In the genomic region with DNA sequence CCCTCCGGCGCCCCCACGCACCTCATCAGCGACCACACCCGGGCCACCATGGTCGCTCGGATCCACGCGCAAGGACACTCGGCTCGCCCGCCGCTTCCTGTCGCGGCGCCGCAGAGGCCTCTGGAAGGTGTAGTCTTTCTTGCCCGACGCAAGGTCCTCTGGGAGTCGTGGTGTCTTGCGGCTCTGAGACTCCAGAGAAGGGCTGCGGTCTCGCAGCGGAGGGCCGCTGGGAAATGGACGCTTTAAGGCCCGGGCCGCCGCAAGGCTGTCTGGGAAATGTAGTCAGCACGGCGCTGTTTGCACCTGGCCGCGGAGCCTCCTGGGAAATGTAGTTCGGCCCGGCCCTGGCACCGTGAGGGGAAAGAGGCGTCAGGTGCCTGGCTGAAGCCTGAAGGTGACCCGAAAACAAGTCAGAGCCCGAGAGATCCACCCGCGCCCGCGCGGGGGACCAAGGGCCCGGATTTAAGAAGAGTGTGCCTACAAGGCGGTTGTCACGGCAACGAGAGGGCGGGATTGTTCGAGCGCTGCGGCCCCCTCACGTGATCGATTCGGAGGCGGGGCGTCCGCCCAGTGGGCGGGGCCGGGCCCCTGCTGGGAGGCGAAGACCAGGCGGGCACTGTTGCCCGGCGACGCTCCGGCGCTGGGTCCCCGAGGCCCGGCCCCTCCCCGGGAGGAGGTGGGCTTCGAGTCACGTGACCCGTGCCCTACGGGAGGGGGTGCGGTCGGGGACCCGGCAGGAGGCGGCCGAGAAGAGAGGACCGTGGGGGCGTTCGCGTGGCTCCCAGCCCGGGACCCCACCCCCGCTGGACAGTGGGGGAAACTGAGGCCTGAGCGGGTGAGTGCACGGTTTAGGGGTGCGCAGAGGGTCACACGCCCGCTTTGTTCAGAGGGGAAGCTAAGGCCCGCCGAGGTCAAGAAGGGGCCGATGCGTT, we compare ENCODE assay signal across 8 cellular contexts. TPM values are rescaled to one million over a fixed set of nuclear protein-coding genes. Genes with fewer than 3 reads are reported as not detected.
DNase-seq lines count a peak whose midpoint lies in the region; ATAC-seq and TF ChIP-seq lines count a peak whose summit lies in the region.

A gene with protein sequence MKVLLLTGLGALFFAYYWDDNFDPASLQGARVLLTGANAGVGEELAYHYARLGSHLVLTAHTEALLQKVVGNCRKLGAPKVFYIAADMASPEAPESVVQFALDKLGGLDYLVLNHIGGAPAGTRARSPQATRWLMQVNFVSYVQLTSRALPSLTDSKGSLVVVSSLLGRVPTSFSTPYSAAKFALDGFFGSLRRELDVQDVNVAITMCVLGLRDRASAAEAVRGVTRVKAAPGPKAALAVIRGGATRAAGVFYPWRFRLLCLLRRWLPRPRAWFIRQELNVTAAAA (plus strand): TSS at position 591 of the 932 bp plus-strand sequence. CDS start 3,806 bp downstream, outside the sequence.
A gene with protein sequence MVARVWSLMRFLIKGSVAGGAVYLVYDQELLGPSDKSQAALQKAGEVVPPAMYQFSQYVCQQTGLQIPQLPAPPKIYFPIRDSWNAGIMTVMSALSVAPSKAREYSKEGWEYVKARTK (minus strand): TSS at position 80 of the 932 bp plus-strand sequence. CDS start 30 bp downstream, at position 50.

- H3K27ac ChIP-seq in esophagus squamous epithelium: peak within 1 kb of the TSS; percentile 90 to 97 (median 92)

- ATAC-seq in GM21717 (IDR thresholded peaks at IDR 0.05; ENCODE audit: unreplicated experiment): peak; percentile 67
- ATAC-seq in activated T-cell treated with anti-CD3 and anti-CD28 coated beads, Interleukin-2, amount 50 U/mL, for 72 hours (replicated peaks in 1 of 2): peak; percentile 95 to 96

- TF ChIP-seq POLR2A in esophagus squamous epithelium (IDR thresholded peaks at IDR 0.05): no peak

- H3K4me3 ChIP-seq in esophagus squamous epithelium: peak within 1 kb of the TSS; percentile 85 to 96 (median 92)

- peaks cover 32% of the 10 kb centered on the region for H3K4me1 Mint-ChIP-seq in activated T-cell treated with anti-CD3 and anti-CD28 coated beads, Interleukin-2, amount 50 U/mL, for 72 hours (ENCODE audit: low read depth)

- peaks cover 0 to 12% (median 0%) of the 10 kb centered on the region in 3 donors for H3K36me3 ChIP-seq in esophagus squamous epithelium

- H3K4me3 Mint-ChIP-seq in activated T-cell treated with anti-CD3 and anti-CD28 coated beads, Interleukin-2, amount 50 U/mL, for 72 hours: peak within 1 kb of the TSS; percentile 81 to 99

- H3K27me3 Mint-ChIP-seq in activated T-cell treated with anti-CD3 and anti-CD28 coated beads, Interleukin-2, amount 50 U/mL, for 72 hours (ENCODE audit: low read depth): no peaks in the 10 kb centered on the region

- peak within 1 kb of the TSS; percentile 86 for H3K27ac Mint-ChIP-seq in activated T-cell treated with anti-CD3 and anti-CD28 coated beads, Interleukin-2, amount 50 U/mL, for 72 hours

- peaks cover 0 to 3% of the 10 kb centered on the region in 2 donors for H3K36me3 Mint-ChIP-seq in activated T-cell treated with anti-CD3 and anti-CD28 coated beads, Interleukin-2, amount 50 U/mL, for 72 hours (ENCODE audit: insufficient read depth in 2 of 2)

- H3K4me1 ChIP-seq in esophagus squamous epithelium: peaks cover 5 to 24% (median 12%) of the 10 kb centered on the region in 3 donors

- in situ Hi-C loops in KBM-7 (cut with MboI; ENCODE audit: low pct_unique_long_range_greater_than_20kb, low sequenced_read_pairs): no loop called here

- WGBS in esophagus squamous epithelium, 2 donors: 1 to 12% methylated on average over 7 to 31 of the region's 94 CpGs

- no peaks in the 10 kb centered on the region for H3K9me3 ChIP-seq in esophagus squamous epithelium

- TF ChIP-seq CTCF in esophagus squamous epithelium (IDR thresholded peaks at IDR 0.05): peak in 1 of 6 experiments; percentile 26

- intact Hi-C loops in esophagus squamous epithelium (cut with DNase I): loop anchor here (10.0 kb wide), 1 partner anchor 56 kb away; a partner anchor contains a TSS

- H3K9me3 Mint-ChIP-seq in activated T-cell treated with anti-CD3 and anti-CD28 coated beads, Interleukin-2, amount 50 U/mL, for 72 hours: peaks cover 0 to 3% of the 10 kb centered on the region in 2 donors

- DNase-seq in DMS153 treated with DMSO at 0.1 percent for 48 hours (lab: John Stamatoyannopoulos, UW; ENCODE audit: unreplicated experiment): peak; percentile 98
- DNase-seq in KBM-7: peak; percentile 99
- peak; percentile 98 to 99 for DNase-seq in activated T-cell treated with anti-CD3 and anti-CD28 coated beads, Interleukin-2, amount 50 U/mL, for 72 hours
- DNase-seq in esophagus squamous epithelium (lab: John Stamatoyannopoulos, UW): peak; percentile 91
- DNase-seq in myocyte (ENCODE audit: low read depth): peak; percentile 100
- peak; percentile 94 to 97 for DNase-seq in stimulated activated CD8-positive, alpha-beta memory T cell treated with anti-CD3 and anti-CD28 coated beads, Interleukin-7, amount 100 ng/mL, for 48 hours (ENCODE audit: extremely low read depth in 1 of 2, low read depth in 1 of 2)

- no peaks in the 10 kb centered on the region for H3K27me3 ChIP-seq in esophagus squamous epithelium

TF ChIP-seq in PFSK-1, 5 proteins besides CTCF, POLR2A, EP300 and RAD21:
- TF ChIP-seq FOXP2 (optimal IDR thresholded peaks at IDR 0.05; ENCODE audit: borderline replicate concordance, extremely low read depth, extremely low read length, insufficient read depth) (peak; percentile 86), SIN3A (IDR thresholded peaks at IDR 0.05; ENCODE audit: borderline replicate concordance, insufficient read depth, low read length) (peak; percentile 33; the same call in 1 of the 2 replicates), POLR2AphosphoS5 (IDR thresholded peaks at IDR 0.05; ENCODE audit: low read depth, low read length) (peak; percentile 86), TAF1 (IDR thresholded peaks at IDR 0.05; ENCODE audit: borderline replicate concordance, insufficient read depth, low read length) (peak; percentile 71)
- TF ChIP-seq, protein P1, sequence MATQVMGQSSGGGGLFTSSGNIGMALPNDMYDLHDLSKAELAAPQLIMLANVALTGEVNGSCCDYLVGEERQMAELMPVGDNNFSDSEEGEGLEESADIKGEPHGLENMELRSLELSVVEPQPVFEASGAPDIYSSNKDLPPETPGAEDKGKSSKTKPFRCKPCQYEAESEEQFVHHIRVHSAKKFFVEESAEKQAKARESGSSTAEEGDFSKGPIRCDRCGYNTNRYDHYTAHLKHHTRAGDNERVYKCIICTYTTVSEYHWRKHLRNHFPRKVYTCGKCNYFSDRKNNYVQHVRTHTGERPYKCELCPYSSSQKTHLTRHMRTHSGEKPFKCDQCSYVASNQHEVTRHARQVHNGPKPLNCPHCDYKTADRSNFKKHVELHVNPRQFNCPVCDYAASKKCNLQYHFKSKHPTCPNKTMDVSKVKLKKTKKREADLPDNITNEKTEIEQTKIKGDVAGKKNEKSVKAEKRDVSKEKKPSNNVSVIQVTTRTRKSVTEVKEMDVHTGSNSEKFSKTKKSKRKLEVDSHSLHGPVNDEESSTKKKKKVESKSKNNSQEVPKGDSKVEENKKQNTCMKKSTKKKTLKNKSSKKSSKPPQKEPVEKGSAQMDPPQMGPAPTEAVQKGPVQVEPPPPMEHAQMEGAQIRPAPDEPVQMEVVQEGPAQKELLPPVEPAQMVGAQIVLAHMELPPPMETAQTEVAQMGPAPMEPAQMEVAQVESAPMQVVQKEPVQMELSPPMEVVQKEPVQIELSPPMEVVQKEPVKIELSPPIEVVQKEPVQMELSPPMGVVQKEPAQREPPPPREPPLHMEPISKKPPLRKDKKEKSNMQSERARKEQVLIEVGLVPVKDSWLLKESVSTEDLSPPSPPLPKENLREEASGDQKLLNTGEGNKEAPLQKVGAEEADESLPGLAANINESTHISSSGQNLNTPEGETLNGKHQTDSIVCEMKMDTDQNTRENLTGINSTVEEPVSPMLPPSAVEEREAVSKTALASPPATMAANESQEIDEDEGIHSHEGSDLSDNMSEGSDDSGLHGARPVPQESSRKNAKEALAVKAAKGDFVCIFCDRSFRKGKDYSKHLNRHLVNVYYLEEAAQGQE (IDR thresholded peaks at IDR 0.05; ENCODE audit: insufficient read depth in 1 of 2, low read depth in 2 of 2, low read length in 2 of 2): no peak
TF ChIP-seq in PFSK-1: peak in this region for 4.

RNA-seq across cellular contexts. Expression of the first gene that starts in this region (rescaled TPM):
- polyA plus RNA-seq in PFSK-1 (2012; ENCODE audit: insufficient read length, low read depth): 15.5 TPM
- 1 to 10 TPM; 3.0 to 5.1 TPM for total RNA-seq in activated T-cell treated with anti-CD3 and anti-CD28 coated beads, Interleukin-2, amount 50 U/mL, for 72 hours
- total RNA-seq in esophagus squamous epithelium (1 to 10 TPM; 1.9 to 9.4 (median 8.3) TPM), myocyte (39.9 and 48.1 TPM in 2 replicates)
- polyA plus RNA-seq in myocyte (2012): 28.3 TPM

RNA-seq across cellular contexts. Expression of the second gene that starts in this region (rescaled TPM):
- polyA plus RNA-seq in PFSK-1 (2012; ENCODE audit: insufficient read length, low read depth): 118 TPM
- 10 to 100 TPM; 33.8 to 34.1 TPM for total RNA-seq in activated T-cell treated with anti-CD3 and anti-CD28 coated beads, Interleukin-2, amount 50 U/mL, for 72 hours
- total RNA-seq in esophagus squamous epithelium: 10 to 100 TPM; 34.0 to 76.3 (median 48.8) TPM
- 90.2 and 123 TPM in 2 replicates for total RNA-seq in myocyte
- polyA plus RNA-seq in myocyte (2012): 137 TPM

Comparison
In these comparisons a context has a peak if more than half of its experiments do, and no peak if none do; other contexts are left out.
1. Peak in every context shown above with its lines: DNase-seq, ATAC-seq, H3K4me3 ChIP-seq and H3K27ac ChIP-seq.